ENCODE assay signal across 13 cellular contexts in the genomic region with DNA sequence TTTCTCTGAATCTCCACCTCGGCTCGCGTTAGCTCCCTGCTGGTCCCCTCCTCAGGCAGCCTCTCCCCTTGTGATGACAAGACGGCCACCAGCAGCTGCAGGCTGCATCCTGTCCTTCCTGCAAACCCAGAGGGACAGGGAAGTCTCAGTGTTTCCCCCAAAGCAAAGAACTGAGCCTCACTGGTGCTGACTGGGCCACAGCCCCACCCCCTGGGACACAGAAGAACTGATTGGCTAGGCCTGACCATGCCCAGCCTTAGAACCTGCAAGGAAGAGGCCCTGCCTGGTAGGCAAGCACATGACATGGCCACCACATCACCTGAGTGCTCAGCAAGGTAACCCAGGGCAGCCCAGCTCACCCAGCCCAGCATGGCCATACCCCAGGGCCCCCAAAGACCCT. TPM values are rescaled to one million over a fixed set of nuclear protein-coding genes. Genes with fewer than 3 reads are reported as not detected.
DNase-seq lines count a peak whose midpoint lies in the region; ATAC-seq, FAIRE-seq and TF ChIP-seq lines count a peak whose summit lies in the region.
"Had no signal": no experiment of that assay in that cellular context is flagged by ENCODE, and none has a peak within 500 bp of the region (broad histone marks: within the 10 kb centered on the region; RNA-seq: fewer than 3 reads in every experiment).

No MANE protein-coding gene starts in this region.

- peaks cover 0 to 8% of the 10 kb centered on the region in 2 experiments for H3K27me3 ChIP-seq in mesenchymal stem cell (ENCODE audit: control insufficient read depth in 1 of 2, insufficient read depth in 1 of 2, low read length in 2 of 2)
- H3K27me3 ChIP-seq: tibial nerve had no signal

- H3K36me3 Mint-ChIP-seq in chondrocyte (ENCODE audit: low read depth), result peaks cover 1% of the 10 kb centered on the region
- H3K36me3 Mint-ChIP-seq: activated naive CD8-positive, alpha-beta T cell had no signal

- no peak for TF ChIP-seq POLR2A in A549 (IDR thresholded peaks at IDR 0.05; ENCODE audit: low read length)

- CTCF ChIA-PET in A549 (lab: Yijun Ruan, JAX) (interaction anchor here (0.6 to 2.5 kb wide), 6 partner anchors 11 to 84 kb away, joined by 3 to 15 read pairs (median 6); no protein-coding TSS in a partner anchor), HEK293 (lab: Yijun Ruan, JAX) (interaction anchor here (0.6 to 1.1 kb wide), 3 partner anchors 36 to 893 kb away, joined by 3 to 4 read pairs (median 3); no protein-coding TSS in a partner anchor)

- peak overlapping the region; percentile 18 for H2AK5ac ChIP-seq in mesenchymal stem cell (ENCODE audit: low read length, severe bottlenecking)

- peak overlapping the region; percentile 21 for H2BK120ac ChIP-seq in mesenchymal stem cell (ENCODE audit: low read depth, low read length)

- H3K4me1 ChIP-seq in A549 (peaks cover 77% of the 10 kb centered on the region), HEK293 (ENCODE audit: control insufficient read depth, insufficient read depth, low read length) (peaks cover 7% of the 10 kb centered on the region; the same call in 1 of the 2 replicates), mesenchymal stem cell (ENCODE audit: control insufficient read depth, insufficient read depth, low read depth, low read length) (peaks cover 43% of the 10 kb centered on the region)

- no peak overlapping the region for H2AFZ ChIP-seq in mesenchymal stem cell (ENCODE audit: low read depth, low read length)

- H2BK12ac ChIP-seq in mesenchymal stem cell (ENCODE audit: low read length in 2 of 2), result peak overlapping the region; percentile 61 to 94

- TF ChIP-seq EP300 in A549 (IDR thresholded peaks at IDR 0.05), result no peak

- ATAC-seq in A549, result peak in 1 of 2 experiments; percentile 29; a peak in 3 of 6 replicates
- ATAC-seq in GM21360 (IDR thresholded peaks at IDR 0.05; ENCODE audit: unreplicated experiment), result no peak
- ATAC-seq: activated CD4-positive, CD25-positive, alpha-beta regulatory T cell treated with anti-CD3 and anti-CD28 coated beads, Interleukin-2, amount 50 U/mL, for 24 hours had no signal

- H3K4me2 ChIP-seq in A549 (peak overlapping the region; percentile 76), mesenchymal stem cell (ENCODE audit: low read length, poor library complexity, severe bottlenecking) (no peak overlapping the region)

- H3K27me3 Mint-ChIP-seq in chondrocyte (ENCODE audit: low read depth), result peaks cover 7% of the 10 kb centered on the region

- H4K8ac ChIP-seq in mesenchymal stem cell (ENCODE audit: low read length), result peak overlapping the region; percentile 70

- H3K27ac ChIP-seq in A549 (peak overlapping the region; percentile 91 to 92), HEK293 (ENCODE audit: extremely low read depth, low read depth, low read length) (no peak overlapping the region), mesenchymal stem cell (ENCODE audit: low read length, poor library complexity, severe bottlenecking) (peak overlapping the region; percentile 4)
- H3K27ac ChIP-seq: tibial nerve had no signal

- no peaks in the 10 kb centered on the region for H3K4me1 Mint-ChIP-seq in chondrocyte (ENCODE audit: low read depth)

- peak overlapping the region; percentile 73 to 78 for H3K18ac ChIP-seq in mesenchymal stem cell (ENCODE audit: low read depth in 1 of 2, low read length in 2 of 2)

- H3K36me3 ChIP-seq in HEK293 (ENCODE audit: control insufficient read depth in 2 of 2, insufficient read depth in 1 of 2, low read length in 2 of 2), result no peaks in the 10 kb centered on the region
- H3K36me3 ChIP-seq in mesenchymal stem cell (ENCODE audit: control insufficient read depth in 1 of 2, insufficient read depth in 2 of 2, low read depth in 1 of 2, low read length in 2 of 2), result peaks cover 0 to 3% of the 10 kb centered on the region in 2 experiments
- H3K36me3 ChIP-seq: tibial nerve had no signal

- no peak for TF ChIP-seq RAD21 in A549 (conservative IDR thresholded peaks at IDR 0.05 in 1 of 2, IDR thresholded peaks at IDR 0.05 in 1 of 2)

- H2BK5ac ChIP-seq in mesenchymal stem cell (ENCODE audit: low read depth, low read length, poor library complexity, severe bottlenecking), result no peak overlapping the region

- no peak overlapping the region for H3K4me3 Mint-ChIP-seq in chondrocyte (ENCODE audit: unreplicated experiment)
- H3K4me3 Mint-ChIP-seq: activated naive CD8-positive, alpha-beta T cell had no signal

- peak overlapping the region in 1 of 2 experiments; percentile 78 for H3K14ac ChIP-seq in mesenchymal stem cell (ENCODE audit: low read length in 2 of 2)

- H3K23ac ChIP-seq in mesenchymal stem cell (ENCODE audit: low read length in 2 of 2), result no peak overlapping the region

- DNase-seq in A549 (ENCODE audit: low read depth in 1 of 2, low spot score in 1 of 2) (no peak), chondrocyte (ENCODE audit: low spot score) (peak; percentile 44), mesenchymal stem cell (no peak), glomerular visceral epithelial cell (ENCODE audit: extremely low spot score) (no peak)
- no peak for DNase-seq in stimulated activated naive CD4-positive, alpha-beta T cell (lab: John Stamatoyannopoulos, UW)
- DNase-seq in activated CD8-positive, alpha-beta memory T cell treated with anti-CD3 and anti-CD28 coated beads, Interleukin-2, amount 50 U/mL, for 48 hours, result no peak
- DNase-seq: activated CD8-positive, alpha-beta memory T cell treated with anti-CD3 and anti-CD28 coated beads, Interleukin-2, amount 50 U/mL, for 4 hours; DMS79 treated with DMSO at 0.1 percent for 48 hours had no signal

- peak overlapping the region; percentile 89 for H4K91ac ChIP-seq in mesenchymal stem cell (ENCODE audit: low read length)

- no peaks in the 10 kb centered on the region for H3K9me3 Mint-ChIP-seq in chondrocyte (ENCODE audit: low read depth)

- peak overlapping the region in 1 of 2 experiments; percentile 19 for H3K4ac ChIP-seq in mesenchymal stem cell (ENCODE audit: low read depth in 1 of 2, low read length in 2 of 2)

- POLR2A ChIA-PET in A549 (lab: Yijun Ruan, JAX) (interaction anchor here (1.5 kb wide), 1 partner anchor 9 kb away, joined by 3 read pairs; no protein-coding TSS in a partner anchor), HEK293 (lab: Yijun Ruan, JAX) (no interaction called here)

- WGBS in A549 (ENCODE audit: missing lambda C conversion rate), result 87% methylated on average over 4 of the region's 4 CpGs
- WGBS in mesenchymal stem cell, result 55% methylated on average over 4 of the region's 4 CpGs

- FAIRE-seq in A549 (lab: Jason Lieb, UNC), result no peak

- H3K9me3 ChIP-seq in A549 (no peaks in the 10 kb centered on the region), HEK293 (ENCODE audit: control insufficient read depth, insufficient read depth, low read depth, low read length) (no peaks in the 10 kb centered on the region), mesenchymal stem cell (ENCODE audit: control insufficient read depth, low read length) (no peaks in the 10 kb centered on the region)
- H3K9me3 ChIP-seq: tibial nerve had no signal

- H3K4me3 ChIP-seq in A549 (no peak overlapping the region), HEK293 (ENCODE audit: low read depth, low read length) (no peak overlapping the region), mesenchymal stem cell (ENCODE audit: insufficient read depth in 1 of 2, low read depth in 1 of 2, low read length in 2 of 2) (no peak overlapping the region)
- H3K4me3 ChIP-seq: tibial nerve had no signal

- TF ChIP-seq CTCF in A549 (IDR thresholded peaks at IDR 0.05), result no peak
- TF ChIP-seq CTCF in HEK293 (tag by site-specific recombination; IDR thresholded peaks at IDR 0.05), result no peak
- TF ChIP-seq CTCF in chondrocyte (IDR thresholded peaks at IDR 0.05), result no peak

- H3K27ac Mint-ChIP-seq in chondrocyte (ENCODE audit: unreplicated experiment), result no peak overlapping the region
- H3K27ac Mint-ChIP-seq: activated naive CD8-positive, alpha-beta T cell had no signal

- H2BK15ac ChIP-seq in mesenchymal stem cell (ENCODE audit: low read depth, poor library complexity, severe bottlenecking), result peak overlapping the region; percentile 61

- H3K79me1 ChIP-seq in mesenchymal stem cell (replicated peaks; ENCODE audit: low read length, poor library complexity, severe bottlenecking), result peaks cover 51% of the 10 kb centered on the region

- no peak overlapping the region for H3K9ac ChIP-seq in mesenchymal stem cell (ENCODE audit: low read length)

TF ChIP-seq in A549, 52 proteins besides CTCF, POLR2A, EP300 and RAD21 (continues in another document):
- TF ChIP-seq ESRRA (IDR thresholded peaks at IDR 0.05; ENCODE audit: borderline replicate concordance, low read length), result no peak
- no peak for TF ChIP-seq SREBF2 (IDR thresholded peaks at IDR 0.05)
- TF ChIP-seq CBX2 (IDR thresholded peaks at IDR 0.05; ENCODE audit: borderline replicate concordance, low read depth), result no peak

TF ChIP-seq in HEK293, 187 proteins besides CTCF, POLR2A, EP300 and RAD21 (continues in another document):
- TF ChIP-seq ZNF623 (tag by site-specific recombination; IDR thresholded peaks at IDR 0.05) (no peak), SP2 (tag by site-specific recombination; IDR thresholded peaks at IDR 0.05) (peak; percentile 57), ZNF560 (tag by site-specific recombination; IDR thresholded peaks at IDR 0.05; ENCODE audit: borderline replicate concordance) (no peak), SP3 (tag by site-specific recombination; IDR thresholded peaks at IDR 0.05) (peak; percentile 29; the same call in 1 of the 2 replicates), ZNF354C (tag by site-specific recombination; IDR thresholded peaks at IDR 0.05; ENCODE audit: borderline replicate concordance, low read depth) (no peak), ZNF768 (tag by site-specific recombination; IDR thresholded peaks at IDR 0.05) (no peak), KLF1 (tag by site-specific recombination; IDR thresholded peaks at IDR 0.05) (no peak), ZNF596 (tag by site-specific recombination; IDR thresholded peaks at IDR 0.05) (no peak), MYNN (tag by site-specific recombination; IDR thresholded peaks at IDR 0.05; ENCODE audit: borderline replicate concordance) (no peak)

RNA-seq across cellular contexts. Expression of gene TMEM51, which starts 34.6 kb away (rescaled TPM):
- polyA plus RNA-seq in A549 (2011; rRNA removed) (14.3 and 20.0 TPM in 2 replicates), A549 (2017; fragmentation: RNase III; extraction: RNeasy Plus Mini Kit Qiagen cat#74134 plus additional on column Dnase treatment) (20.9 to 24.2 TPM (median 22.8 TPM) in 3 replicates)
- polyA plus RNA-seq in A549 (2012; cell fraction: cytosol; rRNA removed), result 21.8 and 26.3 TPM in 2 replicates
- 34.5 and 38.7 TPM in 2 replicates for polyA plus RNA-seq in A549 (2012; cell fraction: nucleus; rRNA removed)
- 8.4 and 9.5 TPM in 2 replicates for polyA minus RNA-seq in A549 (2011; rRNA and poly(A)+ RNA removed)
- total RNA-seq in chondrocyte, result 0.82 to 1.9 TPM (median 1.8 TPM) in 3 replicates
- polyA plus RNA-seq in mesenchymal stem cell (2013, experiment 1 of 2), result 48.1 TPM
- 46.7 TPM for polyA plus RNA-seq in mesenchymal stem cell (2013, experiment 2 of 2)

RNA-seq across cellular contexts. Expression of gene FHAD1, which starts 58.9 kb away (rescaled TPM):
- polyA plus RNA-seq in A549 (2011; rRNA removed), result 0.28 and 0.31 TPM in 2 replicates
- 0.30 TPM in 2 replicates for polyA plus RNA-seq in A549 (2012; cell fraction: cytosol; rRNA removed)
- polyA plus RNA-seq in A549 (2012; cell fraction: nucleus; rRNA removed), result 0.30 and 0.49 TPM in 2 replicates
- 0.32 to 0.45 TPM (median 0.37 TPM) in 3 replicates for polyA plus RNA-seq in A549 (2017; fragmentation: RNase III; extraction: RNeasy Plus Mini Kit Qiagen cat#74134 plus additional on column Dnase treatment)
- 0.41 and 0.68 TPM in 2 replicates for polyA minus RNA-seq in A549 (2011; rRNA and poly(A)+ RNA removed)
- total RNA-seq in chondrocyte, result not detected in 3 replicates
- polyA plus RNA-seq in mesenchymal stem cell (2013, experiment 1 of 2), result 0.21 TPM
- polyA plus RNA-seq in mesenchymal stem cell (2013, experiment 2 of 2), result 0.18 TPM
